ENCODE assay signal across 20 cellular contexts in genomic region chr10:6707329-6707728, GRCh38.
DNase-seq lines count a peak whose midpoint lies in the region; ATAC-seq, FAIRE-seq and TF ChIP-seq lines count a peak whose summit lies in the region.
"Had no signal": no experiment of that assay in that cellular context is flagged by ENCODE, and none has a peak within 500 bp of the region (broad histone marks: within the 10 kb centered on the region; RNA-seq: fewer than 3 reads in every experiment).

No MANE protein-coding gene starts in this region.

- FAIRE-seq in HepG2 (lab: Jason Lieb, UNC) (peak; percentile 71), H1 (lab: Jason Lieb, UNC) (no peak)
- FAIRE-seq: A549, D721Med, G401.6, GM12891, GM19239 had no signal

- CTCF ChIA-PET in HepG2 (lab: Yijun Ruan, JAX; ENCODE audit: low intra/inter-chr PET ratio, low total read pairs) (no interaction called here), H1 (lab: Charles Lee; ENCODE audit: partially characterized antibody) (no interaction called here)

- H2BK120ac ChIP-seq in H1 (replicated peaks; ENCODE audit: low read depth, low read length): peak overlapping the region; percentile 17

- H4K91ac ChIP-seq in H1 (replicated peaks; ENCODE audit: insufficient read length, low read length): no peak overlapping the region

- H3K4me3 ChIP-seq in HepG2 (replicated peaks in 1 of 3; ENCODE audit: insufficient read depth in 1 of 3, low read depth in 2 of 3, low read length in 3 of 3) (peak overlapping the region in 2 of 3 experiments; percentile 7 to 25; a peak in 2 of 6 replicates), right lobe of liver (no peak overlapping the region), H1 (ENCODE audit: extremely low read depth in 1 of 4, insufficient read depth in 2 of 4, low read depth in 3 of 4, low read length in 4 of 4) (no peak overlapping the region), upper lobe of right lung (no peak overlapping the region)
- H3K4me3 ChIP-seq: A549; BLaER1 treated with 17β-estradiol and CSF1 and Interleukin-3, amounts not matched to agents 10 nM and 100 nM had no signal

- H3K79me1 ChIP-seq in H1 (ENCODE audit: low read depth, low read length): no peaks in the 10 kb centered on the region

- H3K27ac ChIP-seq in HepG2 (ENCODE audit: extremely low read length, insufficient read depth, low read length) (peak overlapping the region; percentile 23), right lobe of liver (no peak overlapping the region), H1 (ENCODE audit: low read depth, low read length) (no peak overlapping the region), upper lobe of right lung (no peak overlapping the region)
- H3K27ac ChIP-seq: 22Rv1; A549; BLaER1 treated with 17β-estradiol and CSF1 and Interleukin-3, amounts not matched to agents 10 nM and 100 nM; C4-2B had no signal

- in situ Hi-C loops in HepG2 (cut with HindIII; ENCODE audit: extremely low pct_ligation_motif_present, low pct_unique_long_range_greater_than_20kb): no loop called here

- TF ChIP-seq EP300 in HepG2 (IDR thresholded peaks at IDR 0.05; ENCODE audit: low read depth in 2 of 2, low read length in 2 of 2) (peak in 1 of 2 experiments; percentile 41; a peak in 1 of 4 replicates), HepG2 (CRISPR knock-in tag; IDR thresholded peaks at IDR 0.05; ENCODE audit: borderline replicate concordance) (no peak), H1 (IDR thresholded peaks at IDR 0.05; ENCODE audit: borderline replicate concordance in 1 of 2, low read depth in 2 of 2, low read length in 2 of 2) (no peak)

- POLR2A ChIA-PET in HepG2 (lab: Yijun Ruan, JAX): no interaction called here
- POLR2A ChIA-PET in H1 (lab: Charles Lee; ENCODE audit: partially characterized antibody): no interaction called here

- no peak overlapping the region for H2AFZ ChIP-seq in HepG2 (ENCODE audit: low read length)
- H2AFZ ChIP-seq in H1 (ENCODE audit: low read length): no peak overlapping the region

- H3K36me3 ChIP-seq in HepG2 (replicated peaks in 1 of 2; ENCODE audit: control insufficient read depth in 1 of 2, insufficient read depth in 2 of 2, low read length in 2 of 2): no peaks in the 10 kb centered on the region
- no peaks in the 10 kb centered on the region for H3K36me3 ChIP-seq in right lobe of liver
- H3K36me3 ChIP-seq in H1 (ENCODE audit: control insufficient read depth in 2 of 4, insufficient read depth in 4 of 4, low read length in 3 of 4): no peaks in the 10 kb centered on the region
- H3K36me3 ChIP-seq in upper lobe of right lung: no peaks in the 10 kb centered on the region
- H3K36me3 ChIP-seq: BLaER1 treated with 17β-estradiol and CSF1 and Interleukin-3, amounts not matched to agents 10 nM and 100 nM had no signal

- H4K5ac ChIP-seq in H1 (ENCODE audit: insufficient read length, low read depth, low read length): no peak overlapping the region

- H3K27me3 ChIP-seq in HepG2 (ENCODE audit: control insufficient read depth in 1 of 2, insufficient read depth in 2 of 2, low read length in 2 of 2) (no peaks in the 10 kb centered on the region), right lobe of liver (no peaks in the 10 kb centered on the region), H1 (replicated peaks in 1 of 4; ENCODE audit: control insufficient read depth in 3 of 4, extremely low read depth in 1 of 4, insufficient read depth in 3 of 4, low read length in 3 of 4) (no peaks in the 10 kb centered on the region), upper lobe of right lung (peaks cover 20% of the 10 kb centered on the region)
- H3K27me3 ChIP-seq: BLaER1 treated with 17β-estradiol and CSF1 and Interleukin-3, amounts not matched to agents 10 nM and 100 nM had no signal

- peak overlapping the region; percentile 51 for H3K4me2 ChIP-seq in HepG2 (ENCODE audit: low read depth, low read length)
- H3K4me2 ChIP-seq in H1 (ENCODE audit: insufficient read depth in 1 of 2, low read depth in 2 of 2, low read length in 2 of 2): no peak overlapping the region
- H3K4me2 ChIP-seq: A549; BLaER1 treated with 17β-estradiol and CSF1 and Interleukin-3, amounts not matched to agents 10 nM and 100 nM had no signal

- H3K56ac ChIP-seq in H1 (replicated peaks; ENCODE audit: insufficient read length, low read depth, low read length): no peak overlapping the region

- intact Hi-C loops in HepG2 (cut with micrococcal nuclease; ENCODE audit: unreplicated experiment): no loop called here
- intact Hi-C loops in right lobe of liver (cut with DNase I): no loop called here
- intact Hi-C loops in upper lobe of right lung (cut with DNase I): no loop called here

- TF ChIP-seq RAD21 in HepG2 (CRISPR knock-in tag; IDR thresholded peaks at IDR 0.05) (no peak), H1 (IDR thresholded peaks at IDR 0.05 in 1 of 2, conservative IDR thresholded peaks at IDR 0.05 in 1 of 2; ENCODE audit: low read depth in 2 of 2, low read length in 2 of 2) (no peak)

- H3K79me2 ChIP-seq in HepG2 (ENCODE audit: insufficient read depth, low read length): no peaks in the 10 kb centered on the region
- H3K79me2 ChIP-seq in H1 (ENCODE audit: control insufficient read depth in 1 of 2, insufficient read depth in 2 of 2, low read length in 2 of 2): no peaks in the 10 kb centered on the region

- H2AK5ac ChIP-seq in H1 (ENCODE audit: low read depth, low read length): no peak overlapping the region

- DNase-seq in HepG2 (ENCODE audit: low spot score) (peak; percentile 74), right lobe of liver (no peak), H1 (ENCODE audit: low read depth in 1 of 2, low spot score in 2 of 2) (no peak), upper lobe of right lung (no peak), SIG-M5 treated with dmso at 0.1 percent for 504 hours (lab: John Stamatoyannopoulos, UW; ENCODE audit: unreplicated experiment) (no peak)
- DNase-seq: AML-193; Caco-2; Calu3; CD4-positive, alpha-beta T cell; CD8-positive, alpha-beta T cell; DMS79 treated with DMSO at 0.1 percent for 48 hours; GF-D8 had no signal

- no peak overlapping the region for H2BK20ac ChIP-seq in H1 (ENCODE audit: low read length)

- 0% methylated on average over 4 of the region's 4 CpGs for WGBS in HepG2 (ENCODE audit: low lambda C conversion rate)
- WGBS in right lobe of liver (ENCODE audit: insufficient coverage, low coverage, low lambda C conversion rate, missing lambda C conversion rate): 24% methylated on average over 3 of the region's 4 CpGs
- WGBS in H1 (ENCODE audit: extremely low coverage in 1 of 2, insufficient coverage in 1 of 2, insufficient read length in 1 of 2, insufficient replicate concordance in 2 of 2, low coverage in 1 of 2, low lambda C conversion rate in 2 of 2, missing lambda C conversion rate in 1 of 2), 2 experiments: 88 to 97% methylated on average over 1 to 4 of the region's 4 CpGs

- no peaks in the 10 kb centered on the region for H3K23me2 ChIP-seq in H1 (ENCODE audit: low read depth, low read length)

- H3K4me1 ChIP-seq in HepG2 (ENCODE audit: insufficient read depth, low read length) (peaks cover 18% of the 10 kb centered on the region), right lobe of liver (no peaks in the 10 kb centered on the region), H1 (replicated peaks in 1 of 4; ENCODE audit: control insufficient read depth in 3 of 4, insufficient read depth in 4 of 4, low read length in 3 of 4) (no peaks in the 10 kb centered on the region; a peak in 1 of 7 replicates), upper lobe of right lung (no peaks in the 10 kb centered on the region)
- H3K4me1 ChIP-seq: A549 had no signal

- no peak overlapping the region for H3K9ac ChIP-seq in HepG2 (ENCODE audit: insufficient read depth, low read depth, low read length)
- no peak overlapping the region for H3K9ac ChIP-seq in H1 (replicated peaks in 1 of 4; ENCODE audit: extremely low read depth in 1 of 4, low read depth in 3 of 4, low read length in 3 of 4)
- H3K9ac ChIP-seq: BLaER1 treated with 17β-estradiol and CSF1 and Interleukin-3, amounts not matched to agents 10 nM and 100 nM had no signal

- no peak overlapping the region for H3K18ac ChIP-seq in H1 (ENCODE audit: extremely low read depth, low read length)

- H3K9me3 ChIP-seq in HepG2 (ENCODE audit: low read length): no peaks in the 10 kb centered on the region
- H3K9me3 ChIP-seq in right lobe of liver: no peaks in the 10 kb centered on the region
- no peaks in the 10 kb centered on the region for H3K9me3 ChIP-seq in H1 (ENCODE audit: insufficient read depth in 2 of 2, low read depth in 1 of 2, low read length in 1 of 2)
- H3K9me3 ChIP-seq in upper lobe of right lung: no peaks in the 10 kb centered on the region
- H3K9me3 ChIP-seq: A549; BLaER1 treated with 17β-estradiol and CSF1 and Interleukin-3, amounts not matched to agents 10 nM and 100 nM; Caco-2 had no signal

- TF ChIP-seq POLR2A in HepG2 (IDR thresholded peaks at IDR 0.05; ENCODE audit: insufficient read depth in 1 of 2, low read depth in 2 of 2, low read length in 2 of 2) (no peak), right lobe of liver (IDR thresholded peaks at IDR 0.05) (no peak), H1 (IDR thresholded peaks at IDR 0.05; ENCODE audit: control extremely low read depth in 1 of 2, low read depth in 2 of 2, low read length in 2 of 2) (no peak)

- H2BK5ac ChIP-seq in H1 (ENCODE audit: low read depth, low read length): no peak overlapping the region

- H2BK12ac ChIP-seq in H1 (ENCODE audit: low read depth, low read length): no peak overlapping the region

- H4K20me1 ChIP-seq in HepG2 (ENCODE audit: insufficient read depth, low read length): no peaks in the 10 kb centered on the region
- no peaks in the 10 kb centered on the region for H4K20me1 ChIP-seq in H1 (replicated peaks in 1 of 2; ENCODE audit: control insufficient read depth in 1 of 2, insufficient read depth in 2 of 2, low read length in 2 of 2)
- H4K20me1 ChIP-seq: BLaER1 treated with 17β-estradiol and CSF1 and Interleukin-3, amounts not matched to agents 10 nM and 100 nM had no signal

- BruUV-seq in HepG2 (replicated peaks; lab: Mats Ljungman, UMichigan): no TSS peak

- H3K14ac ChIP-seq in H1 (ENCODE audit: insufficient read length): no peak overlapping the region

- H3K4ac ChIP-seq in H1 (replicated peaks; ENCODE audit: insufficient read length, low read depth, low read length): no peak overlapping the region

- no peak overlapping the region for H3K23ac ChIP-seq in H1 (ENCODE audit: insufficient read length)

- peak; percentile 91 for ATAC-seq in HepG2
- no peak for ATAC-seq in right lobe of liver
- ATAC-seq in upper lobe of right lung: no peak
- ATAC-seq: A549; CD8-positive, alpha-beta T cell had no signal

- no peak for TF ChIP-seq CTCF in HepG2 (CRISPR knock-in tag; IDR thresholded peaks at IDR 0.05)
- no peak for TF ChIP-seq CTCF in right lobe of liver (IDR thresholded peaks at IDR 0.05)
- TF ChIP-seq CTCF in H1 (IDR thresholded peaks at IDR 0.05; ENCODE audit: control extremely low read depth in 1 of 3, insufficient read depth in 1 of 3, low read depth in 1 of 3, low read length in 3 of 3): no peak
- TF ChIP-seq CTCF in upper lobe of right lung (IDR thresholded peaks at IDR 0.05): no peak

- no peak overlapping the region for H4K8ac ChIP-seq in H1 (ENCODE audit: extremely low read depth, insufficient read depth, low read length)

- H2BK15ac ChIP-seq in H1 (ENCODE audit: low read length): no peak overlapping the region

TF ChIP-seq in HepG2, 621 proteins besides CTCF, POLR2A, EP300 and RAD21 (continues in another document):
- TF ChIP-seq JDP2 (CRISPR knock-in tag; IDR thresholded peaks at IDR 0.05; ENCODE audit: borderline replicate concordance) (no peak), HHEX (CRISPR knock-in tag; IDR thresholded peaks at IDR 0.05) (no peak)

TF ChIP-seq in H1, 55 proteins besides CTCF, POLR2A, EP300 and RAD21 (continues in another document):
- TF ChIP-seq BRCA1 (IDR thresholded peaks at IDR 0.05; ENCODE audit: low read depth, low read length): no peak

Comparison
In these comparisons a context has a peak if more than half of its experiments do, and no peak if none do; other contexts are left out.
1. H3K4me3 ChIP-seq: peak in HepG2 (2 of 3); none in right lobe of liver (0 of 3), H1 (0 of 4) and upper lobe of right lung (single experiment).